8 cellular contexts compared by ENCODE assay signal in the genomic region with DNA sequence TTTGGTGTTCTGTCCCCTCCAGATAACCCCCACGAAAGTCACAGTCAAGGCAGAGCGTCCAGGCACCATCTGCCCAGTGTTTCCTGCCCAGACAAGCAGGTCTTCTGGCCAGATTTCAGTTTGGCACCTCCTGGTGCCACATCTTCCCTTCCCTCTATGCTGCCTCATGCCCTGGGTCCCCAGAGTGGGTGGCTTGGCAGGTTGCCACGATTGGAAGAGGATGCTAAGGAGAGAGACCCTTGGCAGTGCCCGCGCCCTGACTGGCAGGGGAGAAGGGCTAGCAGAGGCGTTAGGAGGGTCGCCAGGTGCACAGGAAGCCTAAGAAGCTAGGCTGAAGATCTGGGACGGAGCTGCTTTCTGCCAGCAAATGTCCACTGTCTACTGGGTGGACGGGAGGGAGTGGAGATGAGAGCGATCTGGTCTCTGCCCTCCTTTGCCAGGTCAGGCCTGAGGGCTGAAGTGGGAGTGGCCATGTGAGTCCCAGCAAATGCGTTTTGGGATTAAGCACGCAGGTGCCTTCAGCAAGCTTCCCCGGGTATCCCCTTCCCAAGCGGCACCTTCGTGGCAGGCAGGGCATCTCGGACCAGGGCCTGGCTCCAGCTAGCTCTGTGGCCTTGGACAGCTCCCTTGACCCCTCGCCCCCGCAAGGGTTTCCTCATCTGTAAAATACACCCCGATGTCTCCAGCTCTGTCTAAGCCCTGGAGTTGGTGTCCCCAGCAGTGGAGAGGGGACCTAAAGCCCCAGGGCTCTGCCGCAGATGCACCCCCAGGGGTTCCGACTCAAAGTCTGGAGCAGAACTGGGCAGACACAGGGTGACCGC. TPM values are rescaled to one million over a fixed set of nuclear protein-coding genes. Genes with fewer than 3 reads are reported as not detected.
DNase-seq lines count a peak whose midpoint lies in the region; ATAC-seq and TF ChIP-seq lines count a peak whose summit lies in the region.

No MANE protein-coding gene starts in this region.

- H3K36me3 ChIP-seq in A673 (ENCODE audit: insufficient read depth, low read length, poor library complexity, severe bottlenecking), result no peaks in the 10 kb centered on the region
- no peaks in the 10 kb centered on the region for H3K36me3 ChIP-seq in MM.1S (replicated peaks; ENCODE audit: insufficient read depth, low read length)

- DNase-seq in A673 (ENCODE audit: low spot score) (no peak), MM.1S (no peak), dorsolateral prefrontal cortex (peak in 1 of 10 donors; percentile 73), dermis blood vessel endothelial cell (no peak), SK-N-DZ (ENCODE audit: low spot score) (no peak)
- DNase-seq in naive thymus-derived CD8-positive, alpha-beta T cell, result peak in 1 of 10 donors; percentile 57
- no peak for DNase-seq in stimulated activated CD4-positive, alpha-beta T cell treated with anti-CD3 and anti-CD28 coated beads, Interleukin-4, amount 100 ng/mL, for 4 hours

- no peaks in the 10 kb centered on the region for H3K9me2 ChIP-seq in MM.1S (replicated peaks; ENCODE audit: insufficient read depth, low read length)

- H3K27ac Mint-ChIP-seq in naive thymus-derived CD8-positive, alpha-beta T cell, result peak overlapping the region in 5 of 10 donors; percentile 14 to 64 (median 32)

- H3K36me3 Mint-ChIP-seq in naive thymus-derived CD8-positive, alpha-beta T cell, result no peaks in the 10 kb centered on the region

- H3K9me3 ChIP-seq in A673 (ENCODE audit: low read depth, low read length, poor library complexity, severe bottlenecking), result no peaks in the 10 kb centered on the region
- H3K9me3 ChIP-seq in MM.1S (replicated peaks; ENCODE audit: insufficient read depth, low read length), result no peaks in the 10 kb centered on the region

- no peak for TF ChIP-seq CTCF in A673 (conservative IDR thresholded peaks at IDR 0.05; ENCODE audit: low read depth, low read length)
- TF ChIP-seq CTCF in MM.1S (IDR thresholded peaks at IDR 0.05; ENCODE audit: low read length), result no peak
- TF ChIP-seq CTCF in dorsolateral prefrontal cortex (IDR thresholded peaks at IDR 0.05 in 54 of 56, conservative IDR thresholded peaks at IDR 0.05 in 2 of 56; ENCODE audit: low read depth in 1 of 56, partially characterized antibody in 56 of 56), result no peak

- H3K9me3 Mint-ChIP-seq in naive thymus-derived CD8-positive, alpha-beta T cell, result no peaks in the 10 kb centered on the region

- H3K4me1 Mint-ChIP-seq in naive thymus-derived CD8-positive, alpha-beta T cell, result peaks cover 3 to 33% (median 18%) of the 10 kb centered on the region in 4 donors

- H3K27me3 ChIP-seq in A673 (replicated peaks; ENCODE audit: insufficient read depth, low read depth, low read length, poor library complexity), result no peaks in the 10 kb centered on the region
- H3K27me3 ChIP-seq in MM.1S (replicated peaks; ENCODE audit: insufficient read depth, low read length), result peaks cover 48% of the 10 kb centered on the region
- no peaks in the 10 kb centered on the region for H3K27me3 ChIP-seq in dorsolateral prefrontal cortex

- H3K79me2 ChIP-seq in MM.1S (ENCODE audit: low read length), result no peaks in the 10 kb centered on the region

- no TSS peak for BruUV-seq in A673 (replicated peaks; lab: Mats Ljungman, UMichigan)

- H3F3A ChIP-seq in MM.1S (ENCODE audit: insufficient read depth, low read length), result no peaks in the 10 kb centered on the region

- H3K4me2 ChIP-seq in MM.1S (ENCODE audit: low read depth, low read length), result no peak overlapping the region; the same call in 1 of the 2 replicates

- H4K20me1 ChIP-seq in MM.1S (ENCODE audit: insufficient read depth, low read length), result no peaks in the 10 kb centered on the region

- H3K27ac ChIP-seq in A673 (ENCODE audit: low read depth, low read length, poor library complexity, severe bottlenecking) (peak overlapping the region; percentile 86), MM.1S (ENCODE audit: low read length) (no peak overlapping the region), dorsolateral prefrontal cortex (peak overlapping the region; percentile 38 to 97 (median 87))

- H3K4me1 ChIP-seq in A673 (ENCODE audit: insufficient read depth, low read length, poor library complexity, severe bottlenecking), result peaks cover 43% of the 10 kb centered on the region
- H3K4me1 ChIP-seq in MM.1S (ENCODE audit: low read length), result peaks cover 5% of the 10 kb centered on the region; the same call in 1 of the 2 replicates

- H3K27me3 Mint-ChIP-seq in naive thymus-derived CD8-positive, alpha-beta T cell, result peaks cover 0 to 5% (median 0%) of the 10 kb centered on the region in 5 donors

- POLR2A ChIA-PET in A673 (lab: Charles Lee; ENCODE audit: low non-redundant PET), result no interaction called here
- POLR2A ChIA-PET in naive thymus-derived CD8-positive, alpha-beta T cell (lab: Charles Lee), result no interaction called here

- peak overlapping the region; percentile 74; the same call in 1 of the 2 replicates for H2AFZ ChIP-seq in MM.1S (ENCODE audit: low read length)

- intact Hi-C loops in A673 (cut with micrococcal nuclease; ENCODE audit: unreplicated experiment) (loop anchor here (10.0 kb wide), 1 partner anchor 238 kb away; a partner anchor contains a TSS), dorsolateral prefrontal cortex (cut with DNase I) (loop anchor here in 1 of 2 donors (5.0 to 10.0 kb wide), 2 partner anchors 151 to 238 kb away; a partner anchor contains a TSS)

- no peak for ATAC-seq in naive thymus-derived CD8-positive, alpha-beta T cell
- ATAC-seq in HG02973 (IDR thresholded peaks at IDR 0.05; ENCODE audit: unreplicated experiment), result no peak

- H3K4me3 ChIP-seq in A673 (ENCODE audit: low read depth, low read length, poor library complexity, severe bottlenecking) (peak overlapping the region; percentile 24), MM.1S (ENCODE audit: low read length) (no peak overlapping the region), dorsolateral prefrontal cortex (peak overlapping the region in 54 of 59 donors; percentile 25 to 71 (median 56))

- H3K9ac ChIP-seq in MM.1S (ENCODE audit: low read length), result no peak overlapping the region

- CTCF ChIA-PET in A673 (lab: Charles Lee), result interaction anchor here (0.9 to 1.6 kb wide), 2 partner anchors 74 to 152 kb away, joined by 3 to 8 read pairs; no protein-coding TSS in a partner anchor

- peak overlapping the region in 9 of 10 donors; percentile 50 to 72 (median 64) for H3K4me3 Mint-ChIP-seq in naive thymus-derived CD8-positive, alpha-beta T cell

RNA-seq across cellular contexts. Expression of a gene that starts 13.4 kb away (rescaled TPM):
- total RNA-seq in A673 (2021), result not detected in 2 replicates
- total RNA-seq in dorsolateral prefrontal cortex, result 10 to 100 TPM in 17 of 120 experiments, 1 to 10 TPM in 103; 1.1 to 21.1 (median 5.5) TPM
- total RNA-seq in naive thymus-derived CD8-positive, alpha-beta T cell, result 1 to 10 TPM; 5.9 to 6.3 TPM
- polyA plus RNA-seq in naive thymus-derived CD8-positive, alpha-beta T cell, result 10 to 100 TPM; 10.0 to 37.6 (median 14.1) TPM
- not detected in 2 replicates for total RNA-seq in dermis blood vessel endothelial cell
- polyA plus RNA-seq in SK-N-DZ (2014; cell fraction: cytosol; rRNA removed), result not detected in 2 replicates
- not detected in 2 replicates for polyA plus RNA-seq in SK-N-DZ (2014; cell fraction: nucleus; rRNA removed)

RNA-seq across cellular contexts. Expression of a gene that starts 21.2 kb away (rescaled TPM):
- total RNA-seq in A673 (2021), result 0.57 TPM in 1 of 2 replicates, not detected in the other
- 10 to 100 TPM in 111 of 120 experiments, 1 to 10 TPM in 9; 5.4 to 38.5 (median 15.7) TPM for total RNA-seq in dorsolateral prefrontal cortex
- total RNA-seq in naive thymus-derived CD8-positive, alpha-beta T cell, result not detected
- polyA plus RNA-seq in naive thymus-derived CD8-positive, alpha-beta T cell, result under 1 TPM in 1 of 3 donors, not detected in 2; 0.09 TPM
- 1.8 and 2.0 TPM in 2 replicates for total RNA-seq in dermis blood vessel endothelial cell
- 0.30 TPM in 1 of 2 replicates, not detected in the other for polyA plus RNA-seq in SK-N-DZ (2014; cell fraction: cytosol; rRNA removed)
- not detected in 2 replicates for polyA plus RNA-seq in SK-N-DZ (2014; cell fraction: nucleus; rRNA removed)
